6 cellular contexts compared by ENCODE assay signal in the genomic region with DNA sequence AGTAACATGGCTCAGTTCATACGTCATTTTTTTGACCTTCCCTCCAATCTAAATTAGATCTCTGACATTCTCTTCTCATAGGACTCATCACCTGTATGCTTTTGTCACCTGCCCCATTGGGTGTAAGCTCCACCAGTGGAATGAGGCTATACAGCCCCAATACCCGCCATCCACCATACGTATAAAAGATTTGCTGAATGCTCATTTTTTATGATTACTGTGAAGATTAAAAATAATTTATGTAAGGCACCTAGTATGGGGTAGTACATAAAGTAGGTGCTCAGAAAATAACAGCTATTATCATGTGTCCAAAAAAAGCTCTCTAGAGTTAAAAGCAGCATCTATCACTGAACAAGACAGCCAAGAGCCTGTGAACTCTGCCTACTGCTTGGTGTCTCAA. TPM values are rescaled to one million over a fixed set of nuclear protein-coding genes. Genes with fewer than 3 reads are reported as not detected.
"Had no signal": no experiment of that assay in that cellular context is flagged by ENCODE, and none has a peak within 500 bp of the region (broad histone marks: within the 10 kb centered on the region; RNA-seq: fewer than 3 reads in every experiment).

No MANE protein-coding gene starts in this region.

- H3K9me3 Mint-ChIP-seq: GM23338, H9, IgD-negative memory B cell had no signal

- DNase-seq: H9, HCEC 1CT, KG1 had no signal

- H3K4me3 Mint-ChIP-seq: GM23338, H9, IgD-negative memory B cell had no signal

- ATAC-seq: GM23338 had no signal

- H3K27ac Mint-ChIP-seq: GM23338, H9, IgD-negative memory B cell had no signal

RNA-seq across cellular contexts. Expression of a gene that starts 36.7 kb away (rescaled TPM):
- total RNA-seq: HT-29 had no signal

RNA-seq across cellular contexts. Expression of a gene that starts 52.4 kb away (rescaled TPM):
- total RNA-seq: HT-29 had no signal

RNA-seq across cellular contexts. Expression of a gene that starts 57.0 kb away (rescaled TPM):
- total RNA-seq: HT-29 had no signal
